ENCODE assay signal across 25 cellular contexts in genomic region chr1:9793291-9793690, GRCh38. TPM values are rescaled to one million over a fixed set of nuclear protein-coding genes. Genes with fewer than 3 reads are reported as not detected.
DNase-seq lines count a peak whose midpoint lies in the region; ATAC-seq, FAIRE-seq and TF ChIP-seq lines count a peak whose summit lies in the region.
"Had no signal": no experiment of that assay in that cellular context is flagged by ENCODE, and none has a peak within 500 bp of the region (broad histone marks: within the 10 kb centered on the region; RNA-seq: fewer than 3 reads in every experiment).

No MANE protein-coding gene starts in this region.

- TF ChIP-seq CTCF in HEK293 (tag by site-specific recombination; IDR thresholded peaks at IDR 0.05): no peak
- no peak for TF ChIP-seq CTCF in brain (conservative IDR thresholded peaks at IDR 0.05)
- no peak for TF ChIP-seq CTCF in nephron progenitor cell (IDR thresholded peaks at IDR 0.05)
- TF ChIP-seq CTCF in body of pancreas (IDR thresholded peaks at IDR 0.05): no peak
- TF ChIP-seq CTCF in natural killer cell (IDR thresholded peaks at IDR 0.05): no peak

- no peak overlapping the region for H3K4me3 ChIP-seq in CD4-positive, CD25-positive, alpha-beta regulatory T cell (ENCODE audit: low read depth, low read length)
- no peak overlapping the region for H3K4me3 ChIP-seq in HEK293 (ENCODE audit: low read depth, low read length)
- no peak overlapping the region for H3K4me3 ChIP-seq in body of pancreas
- H3K4me3 ChIP-seq: coronary artery, HAP-1, skin epidermis had no signal

- H3K27ac Mint-ChIP-seq in CD4-positive, CD25-positive, alpha-beta regulatory T cell: peak overlapping the region; percentile 56 to 59 (median 57)
- H3K27ac Mint-ChIP-seq in brain (peak overlapping the region; percentile 24 to 86 (median 28)), nephron progenitor cell (peak overlapping the region; percentile 85), natural killer cell (peak overlapping the region in 1 of 2 donors; percentile 20)
- no peak overlapping the region for H3K27ac Mint-ChIP-seq in stimulated activated naive CD8-positive, alpha-beta T cell treated with anti-CD3 and anti-CD28 coated beads, Interleukin-15, amount 100 ng/mL, for 72 hours
- H3K27ac Mint-ChIP-seq: activated CD4-positive, alpha-beta T cell treated with anti-CD3 and anti-CD28 coated beads, Interleukin-2, amount 10 ng/mL, durations not matched to agents 24 days and 14 days; activated naive CD4-positive, alpha-beta T cell treated with anti-CD3 and anti-CD28 coated beads, Interleukin-2, amount 10 ng/mL, durations not matched to agents 7 days and 5 days; B cell; T-helper 2 cell treated with Interferon-gamma antibody and Interleukin-4, amounts not matched to agents 5 μg/mL and 100 μg/mL, for 36 hours had no signal

- H3K4me1 ChIP-seq in CD4-positive, CD25-positive, alpha-beta regulatory T cell (ENCODE audit: control insufficient read depth, insufficient read depth, low read length, poor library complexity, severe bottlenecking): peaks cover 13% of the 10 kb centered on the region
- H3K4me1 ChIP-seq in HEK293 (ENCODE audit: control insufficient read depth, insufficient read depth, low read length): peaks cover 10% of the 10 kb centered on the region
- peaks cover 46% of the 10 kb centered on the region for H3K4me1 ChIP-seq in body of pancreas

- WGBS in body of pancreas, 2 donors: 84 to 90% methylated on average over 10 to 15 of the region's 15 CpGs

- H3K4me1 Mint-ChIP-seq in CD4-positive, CD25-positive, alpha-beta regulatory T cell: peaks cover 16 to 69% (median 45%) of the 10 kb centered on the region in 4 donors
- peaks cover 48% of the 10 kb centered on the region for H3K4me1 Mint-ChIP-seq in brain
- H3K4me1 Mint-ChIP-seq in nephron progenitor cell: peaks cover 62% of the 10 kb centered on the region
- peaks cover 45% of the 10 kb centered on the region for H3K4me1 Mint-ChIP-seq in stimulated activated naive CD8-positive, alpha-beta T cell treated with anti-CD3 and anti-CD28 coated beads, Interleukin-15, amount 100 ng/mL, for 72 hours
- H3K4me1 Mint-ChIP-seq in natural killer cell: peaks cover 26 to 60% of the 10 kb centered on the region in 2 donors

- POLR2A ChIA-PET in HEK293 (lab: Yijun Ruan, JAX): interaction anchor here (0.6 kb wide), 1 partner anchor 35 kb away, joined by 3 read pairs; no protein-coding TSS in a partner anchor

- H3K36me3 ChIP-seq in CD4-positive, CD25-positive, alpha-beta regulatory T cell (ENCODE audit: control insufficient read depth, insufficient read depth, low read length): no peaks in the 10 kb centered on the region
- H3K36me3 ChIP-seq in HEK293 (ENCODE audit: control insufficient read depth in 2 of 2, insufficient read depth in 1 of 2, low read length in 2 of 2): no peaks in the 10 kb centered on the region
- H3K36me3 ChIP-seq in body of pancreas (replicated peaks in 1 of 2; ENCODE audit: insufficient read depth in 1 of 2, low read depth in 2 of 2): no peaks in the 10 kb centered on the region
- H3K36me3 ChIP-seq: HAP-1 had no signal

- no peaks in the 10 kb centered on the region for H3K9me3 ChIP-seq in CD4-positive, CD25-positive, alpha-beta regulatory T cell (ENCODE audit: control insufficient read depth in 2 of 2, low read length in 2 of 2)
- H3K9me3 ChIP-seq in HEK293 (ENCODE audit: control insufficient read depth, insufficient read depth, low read depth, low read length): no peaks in the 10 kb centered on the region
- no peaks in the 10 kb centered on the region for H3K9me3 ChIP-seq in body of pancreas
- H3K9me3 ChIP-seq: HAP-1, SK-N-SH had no signal

- no peaks in the 10 kb centered on the region for H3K9me3 Mint-ChIP-seq in CD4-positive, CD25-positive, alpha-beta regulatory T cell
- peaks cover 0 to 13% (median 9%) of the 10 kb centered on the region in 5 experiments for H3K9me3 Mint-ChIP-seq in brain
- peaks cover 8% of the 10 kb centered on the region for H3K9me3 Mint-ChIP-seq in nephron progenitor cell
- no peaks in the 10 kb centered on the region for H3K9me3 Mint-ChIP-seq in stimulated activated naive CD8-positive, alpha-beta T cell treated with anti-CD3 and anti-CD28 coated beads, Interleukin-15, amount 100 ng/mL, for 72 hours
- H3K9me3 Mint-ChIP-seq in natural killer cell: no peaks in the 10 kb centered on the region
- H3K9me3 Mint-ChIP-seq: activated CD4-positive, alpha-beta T cell treated with anti-CD3 and anti-CD28 coated beads, Interleukin-2, amount 10 ng/mL, durations not matched to agents 24 days and 14 days; T-helper 2 cell treated with Interferon-gamma antibody and Interleukin-4, amounts not matched to agents 5 μg/mL and 100 μg/mL, for 36 hours had no signal

- H3K4me3 Mint-ChIP-seq in CD4-positive, CD25-positive, alpha-beta regulatory T cell: peak overlapping the region in 1 of 4 donors; percentile 9
- H3K4me3 Mint-ChIP-seq in brain: no peak overlapping the region
- H3K4me3 Mint-ChIP-seq in nephron progenitor cell: peak overlapping the region; percentile 28
- H3K4me3 Mint-ChIP-seq in stimulated activated naive CD8-positive, alpha-beta T cell treated with anti-CD3 and anti-CD28 coated beads, Interleukin-15, amount 100 ng/mL, for 72 hours: no peak overlapping the region
- H3K4me3 Mint-ChIP-seq in natural killer cell: no peak overlapping the region
- H3K4me3 Mint-ChIP-seq: activated CD4-positive, alpha-beta T cell treated with anti-CD3 and anti-CD28 coated beads, Interleukin-2, amount 10 ng/mL, durations not matched to agents 24 days and 14 days; activated naive CD4-positive, alpha-beta T cell treated with anti-CD3 and anti-CD28 coated beads, Interleukin-2, amount 10 ng/mL, durations not matched to agents 7 days and 5 days; B cell; T-helper 2 cell treated with Interferon-gamma antibody and Interleukin-4, amounts not matched to agents 5 μg/mL and 100 μg/mL, for 36 hours had no signal

- no peak for DNase-seq in CD4-positive, CD25-positive, alpha-beta regulatory T cell
- DNase-seq in nephron progenitor cell (peak; percentile 18), body of pancreas (no peak), H54 (ENCODE audit: insufficient read length, low spot score) (no peak), natural killer cell (no peak)
- no peak for DNase-seq in stimulated activated naive CD8-positive, alpha-beta T cell treated with anti-CD3 and anti-CD28 coated beads, Interleukin-15, amount 100 ng/mL, for 72 hours
- DNase-seq: activated CD4-positive, alpha-beta T cell treated with anti-CD3 and anti-CD28 coated beads, Interleukin-2, amount 10 ng/mL, durations not matched to agents 24 days and 14 days; activated naive CD4-positive, alpha-beta T cell treated with anti-CD3 and anti-CD28 coated beads, Interleukin-2, amount 10 ng/mL, durations not matched to agents 7 days and 5 days; amniotic stem cell; DND-41; IMR-90; NCI-H2107; NCI-H510A treated with DMSO at 0.1 percent for 48 hours; SK-N-SH; stimulated activated CD4-positive, alpha-beta T cell treated with anti-CD3 and anti-CD28 coated beads, Interleukin-1b, Interleukin-23, amount 100 ng/mL, for 48 hours; WERI-Rb-1 had no signal

- no peak for ATAC-seq in CD4-positive, CD25-positive, alpha-beta regulatory T cell (ENCODE audit: low read depth in 2 of 2)
- no peak for ATAC-seq in stimulated activated naive CD8-positive, alpha-beta T cell treated with anti-CD3 and anti-CD28 coated beads, Interleukin-15, amount 100 ng/mL, for 72 hours
- ATAC-seq in body of pancreas (no peak), natural killer cell (no peak)

- TF ChIP-seq POLR2A in body of pancreas (IDR thresholded peaks at IDR 0.05) (no peak), H54 (IDR thresholded peaks at IDR 0.05; ENCODE audit: low read depth, low read length) (no peak)

- H3K36me3 Mint-ChIP-seq in CD4-positive, CD25-positive, alpha-beta regulatory T cell: peaks cover 16% of the 10 kb centered on the region
- H3K36me3 Mint-ChIP-seq in brain (peaks cover 42% of the 10 kb centered on the region), nephron progenitor cell (ENCODE audit: low read depth) (peaks cover 32% of the 10 kb centered on the region), natural killer cell (no peaks in the 10 kb centered on the region)

- intact Hi-C loops in body of pancreas (cut with DNase I): no loop called here
- intact Hi-C loops in natural killer cell (cut with micrococcal nuclease): no loop called here

- H3K27me3 Mint-ChIP-seq in CD4-positive, CD25-positive, alpha-beta regulatory T cell: no peaks in the 10 kb centered on the region
- no peaks in the 10 kb centered on the region for H3K27me3 Mint-ChIP-seq in brain
- peaks cover 7% of the 10 kb centered on the region for H3K27me3 Mint-ChIP-seq in nephron progenitor cell (ENCODE audit: low read depth, poor library complexity)
- H3K27me3 Mint-ChIP-seq in stimulated activated naive CD8-positive, alpha-beta T cell treated with anti-CD3 and anti-CD28 coated beads, Interleukin-15, amount 100 ng/mL, for 72 hours: no peaks in the 10 kb centered on the region
- no peaks in the 10 kb centered on the region for H3K27me3 Mint-ChIP-seq in natural killer cell (ENCODE audit: low read depth in 2 of 2)
- H3K27me3 Mint-ChIP-seq: activated CD4-positive, alpha-beta T cell treated with anti-CD3 and anti-CD28 coated beads, Interleukin-2, amount 10 ng/mL, durations not matched to agents 24 days and 14 days; activated naive CD4-positive, alpha-beta T cell treated with anti-CD3 and anti-CD28 coated beads, Interleukin-2, amount 10 ng/mL, durations not matched to agents 7 days and 5 days; B cell had no signal

- H3K27ac ChIP-seq in CD4-positive, CD25-positive, alpha-beta regulatory T cell (ENCODE audit: insufficient read depth, low read length, poor library complexity, severe bottlenecking): no peak overlapping the region
- H3K27ac ChIP-seq in HEK293 (ENCODE audit: extremely low read depth, low read depth, low read length): no peak overlapping the region
- no peak overlapping the region for H3K27ac ChIP-seq in body of pancreas
- H3K27ac ChIP-seq: coronary artery, HL-60, skin epidermis had no signal

- CTCF ChIA-PET in HEK293 (lab: Yijun Ruan, JAX): interaction anchor here (0.8 to 2.4 kb wide), 7 partner anchors 9 to 165 kb away, joined by 3 to 14 read pairs (median 4); no protein-coding TSS in a partner anchor

- FAIRE-seq in H54 (lab: Jason Lieb, UNC): no peak
- FAIRE-seq: keratinocyte had no signal

- H3K27me3 ChIP-seq in CD4-positive, CD25-positive, alpha-beta regulatory T cell (ENCODE audit: control insufficient read depth, insufficient read depth, low read length): no peaks in the 10 kb centered on the region
- no peaks in the 10 kb centered on the region for H3K27me3 ChIP-seq in body of pancreas

TF ChIP-seq in HEK293, 187 proteins besides CTCF, POLR2A, EP300 and RAD21:
- 0 out of 2 replicates have a peak, but pooled peaks have one; percentile 26 for TF ChIP-seq KLF1 (tag by site-specific recombination; IDR thresholded peaks at IDR 0.05)
- TF ChIP-seq ZNF24 (tag by site-specific recombination; IDR thresholded peaks at IDR 0.05): no peak
TF ChIP-seq in HEK293: peak in this region for 1.

RNA-seq across cellular contexts. Expression of gene CLSTN1, which starts 30.5 kb away (rescaled TPM):
- total RNA-seq in CD4-positive, CD25-positive, alpha-beta regulatory T cell: 106 TPM
- polyA plus RNA-seq in CD4-positive, CD25-positive, alpha-beta regulatory T cell: 10 to 100 TPM; 19.2 to 25.4 (median 22.3) TPM
- polyA plus RNA-seq in brain (ENCODE audit: insufficient read depth, low read depth, low replicate concordance): 416 TPM
- total RNA-seq in body of pancreas (10 to 100 TPM; 60.2 to 64.6 TPM), natural killer cell (100 to 1,000 TPM in 1 of 3 donors, 10 to 100 TPM in 2; 83.1 to 114 (median 94.5) TPM)

Comparison
In these comparisons a context has a peak if more than half of its experiments do, and no peak if none do; other contexts are left out.
1. H3K27ac Mint-ChIP-seq: peak in CD4-positive, CD25-positive, alpha-beta regulatory T cell (3 of 3), brain (5 of 5) and nephron progenitor cell (single experiment); none in stimulated activated naive CD8-positive, alpha-beta T cell treated with anti-CD3 and anti-CD28 coated beads, Interleukin-15, amount 100 ng/mL, for 72 hours (0 of 2).